Comparison of ENCODE assay signal across 13 cellular contexts in genomic region chr2:64640153-64641044, GRCh38. TPM values are rescaled to one million over a fixed set of nuclear protein-coding genes. Genes with fewer than 3 reads are reported as not detected.
DNase-seq lines count a peak whose midpoint lies in the region; TF ChIP-seq lines count a peak whose summit lies in the region.
"Had no signal": no experiment of that assay in that cellular context is flagged by ENCODE, and none has a peak within 500 bp of the region (broad histone marks: within the 10 kb centered on the region; RNA-seq: fewer than 3 reads in every experiment).

No MANE protein-coding gene starts in this region.

- H3F3A ChIP-seq in MM.1S (ENCODE audit: insufficient read depth, low read length) (peaks cover 60% of the 10 kb centered on the region), neural progenitor cell (ENCODE audit: low read depth) (peaks cover 17% of the 10 kb centered on the region)

- H3K27me3 Mint-ChIP-seq in dendritic cell treated with granulocyte-macrophage colony-stimulating factor and Interleukin-4, amounts not matched to agents 40 ng/mL and 50 ng/mL, for 4 days, result no peaks in the 10 kb centered on the region
- peaks cover 8% of the 10 kb centered on the region for H3K27me3 Mint-ChIP-seq in neural progenitor cell (ENCODE audit: insufficient read depth, low read depth)

- H3K4me1 ChIP-seq in MM.1S (ENCODE audit: low read length), result peaks cover 76% of the 10 kb centered on the region
- H3K4me1 ChIP-seq in neural progenitor cell, result peaks cover 71% of the 10 kb centered on the region

- no peak overlapping the region for H3K4me3 ChIP-seq in MM.1S (ENCODE audit: low read length)
- no peak overlapping the region for H3K4me3 ChIP-seq in neural progenitor cell

- no peaks in the 10 kb centered on the region for H3K9me3 ChIP-seq in MM.1S (replicated peaks; ENCODE audit: insufficient read depth, low read length)
- H3K9me3 ChIP-seq in neural progenitor cell (ENCODE audit: low read depth), result no peaks in the 10 kb centered on the region
- H3K9me3 ChIP-seq: SK-N-SH had no signal

- no peaks in the 10 kb centered on the region for H4K20me1 ChIP-seq in MM.1S (ENCODE audit: insufficient read depth, low read length)
- peaks cover 73% of the 10 kb centered on the region for H4K20me1 ChIP-seq in neural progenitor cell (ENCODE audit: low read depth)

- H3K36me3 ChIP-seq in MM.1S (replicated peaks; ENCODE audit: insufficient read depth, low read length) (peaks cover 6% of the 10 kb centered on the region; the same call in 1 of the 2 replicates), neural progenitor cell (no peaks in the 10 kb centered on the region)

- H3K9me3 Mint-ChIP-seq in dendritic cell treated with granulocyte-macrophage colony-stimulating factor and Interleukin-4, amounts not matched to agents 40 ng/mL and 50 ng/mL, for 4 days, result no peaks in the 10 kb centered on the region
- H3K9me3 Mint-ChIP-seq in neural progenitor cell, result no peaks in the 10 kb centered on the region

- TF ChIP-seq CTCF in MM.1S (IDR thresholded peaks at IDR 0.05; ENCODE audit: low read length), result no peak
- no peak for TF ChIP-seq CTCF in neural progenitor cell (IDR thresholded peaks at IDR 0.05)
- TF ChIP-seq CTCF in GM10248 (IDR thresholded peaks at IDR 0.05; ENCODE audit: control extremely low read depth, extremely low read depth, low read depth, missing control alignments), result no peak

- H3K27ac ChIP-seq in MM.1S (ENCODE audit: low read length), result peak overlapping the region; percentile 100; the same call in 1 of the 2 replicates
- H3K27ac ChIP-seq in neural progenitor cell, result no peak overlapping the region

- H3K27me3 ChIP-seq in MM.1S (replicated peaks; ENCODE audit: insufficient read depth, low read length) (no peaks in the 10 kb centered on the region), neural progenitor cell (no peaks in the 10 kb centered on the region)

- peak overlapping the region; percentile 14; the same call in 1 of the 2 replicates for H3K9ac ChIP-seq in MM.1S (ENCODE audit: low read length)
- no peak overlapping the region for H3K9ac ChIP-seq in neural progenitor cell
- H3K9ac ChIP-seq: SK-N-SH had no signal

- intact Hi-C loops in dendritic cell treated with granulocyte-macrophage colony-stimulating factor and Interleukin-4, amounts not matched to agents 40 ng/mL and 50 ng/mL, for 4 days (cut with micrococcal nuclease), result no loop called here

- peaks cover 25% of the 10 kb centered on the region for H3K36me3 Mint-ChIP-seq in dendritic cell treated with granulocyte-macrophage colony-stimulating factor and Interleukin-4, amounts not matched to agents 40 ng/mL and 50 ng/mL, for 4 days (ENCODE audit: low read depth)
- H3K36me3 Mint-ChIP-seq in neural progenitor cell, result peaks cover 18% of the 10 kb centered on the region

- peaks cover 91% of the 10 kb centered on the region for H3K4me1 Mint-ChIP-seq in dendritic cell treated with granulocyte-macrophage colony-stimulating factor and Interleukin-4, amounts not matched to agents 40 ng/mL and 50 ng/mL, for 4 days (ENCODE audit: low read depth)
- H3K4me1 Mint-ChIP-seq in neural progenitor cell, result peaks cover 89% of the 10 kb centered on the region

- H2AFZ ChIP-seq in MM.1S (ENCODE audit: low read length) (no peak overlapping the region), neural progenitor cell (replicated peaks) (no peak overlapping the region)

- H3K4me3 Mint-ChIP-seq in dendritic cell treated with granulocyte-macrophage colony-stimulating factor and Interleukin-4, amounts not matched to agents 40 ng/mL and 50 ng/mL, for 4 days, result no peak overlapping the region
- H3K4me3 Mint-ChIP-seq in neural progenitor cell, result peak overlapping the region; percentile 43

- H3K4me2 ChIP-seq in MM.1S (ENCODE audit: low read depth, low read length) (peak overlapping the region; percentile 93; the same call in 1 of the 2 replicates), neural progenitor cell (peak overlapping the region; percentile 51)
- H3K4me2 ChIP-seq: SK-N-SH had no signal

- CTCF ChIA-PET in GM10248 (lab: Yijun Ruan, JAX), result interaction anchor here (0.7 to 5.5 kb wide), 11 partner anchors 8 to 220 kb away, joined by 3 to 43 read pairs (median 3); partner anchors contain the start of gene SERTAD2

- H3K27ac Mint-ChIP-seq in dendritic cell treated with granulocyte-macrophage colony-stimulating factor and Interleukin-4, amounts not matched to agents 40 ng/mL and 50 ng/mL, for 4 days, result peak overlapping the region; percentile 58
- peak overlapping the region; percentile 69 for H3K27ac Mint-ChIP-seq in neural progenitor cell

- peaks cover 86% of the 10 kb centered on the region for H3K79me2 ChIP-seq in MM.1S (ENCODE audit: low read length)
- peaks cover 85% of the 10 kb centered on the region for H3K79me2 ChIP-seq in neural progenitor cell (ENCODE audit: low read depth)

- POLR2A ChIA-PET in GM10248 (lab: Yijun Ruan, JAX), result interaction anchor here (0.6 kb wide), 1 partner anchor 418 kb away, joined by 10 read pairs; no protein-coding TSS in a partner anchor

- peak; percentile 76 for DNase-seq in ELF-1 (ENCODE audit: low read depth, low spot score)
- DNase-seq in MM.1S, result no peak
- DNase-seq in neural progenitor cell (ENCODE audit: low spot score), result no peak
- DNase-seq in activated CD4-positive, alpha-beta T cell treated with anti-CD3 and anti-CD28 coated beads for 4 hours, result no peak
- DNase-seq in GDM1 (lab: John Stamatoyannopoulos, UW), result no peak
- no peak for DNase-seq in GM10248 (ENCODE audit: extremely low spot score)
- no peak for DNase-seq in superior temporal gyrus (ENCODE audit: extremely low spot score)
- DNase-seq: activated CD8-positive, alpha-beta memory T cell treated with anti-CD3 and anti-CD28 coated beads, Interleukin-2, amount 50 U/mL, for 4 hours; DND-41; NCI-H2029 treated with DMSO at 0.1 percent for 48 hours; SK-N-SH; stimulated activated naive CD4-positive, alpha-beta T cell had no signal

- H3K9me2 ChIP-seq in MM.1S (replicated peaks; ENCODE audit: insufficient read depth, low read length), result no peaks in the 10 kb centered on the region
- H3K9me2 ChIP-seq: SK-N-SH had no signal

RNA-seq across cellular contexts. Expression of gene SERTAD2, which starts 13.3 kb away (rescaled TPM):
- total RNA-seq in neural progenitor cell (ENCODE audit: low replicate concordance), result 12.2 and 19.1 TPM in 2 replicates
